ENCODE assay signal across 35 cellular contexts in the genomic region with DNA sequence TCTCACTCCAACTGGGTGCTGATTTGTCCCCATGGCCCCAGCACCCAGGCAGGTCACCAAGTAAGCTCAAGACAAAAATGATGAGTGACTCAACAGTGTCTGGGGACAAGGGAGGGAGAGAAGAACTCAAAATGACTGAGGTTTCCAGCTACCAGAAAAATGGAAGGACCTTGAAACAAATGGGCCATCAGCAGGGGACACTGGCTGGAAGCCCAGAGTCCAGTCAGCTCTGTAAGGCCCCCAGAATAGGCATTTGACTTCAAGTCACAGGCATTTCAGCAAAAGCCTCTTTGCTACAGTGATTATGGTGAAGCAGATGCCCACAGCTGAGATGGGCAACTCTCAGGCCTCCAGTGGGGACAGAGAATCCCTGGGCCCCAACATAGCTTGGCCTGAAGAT.
"Had no signal": no experiment of that assay in that cellular context is flagged by ENCODE, and none has a peak within 500 bp of the region (broad histone marks: within the 10 kb centered on the region; RNA-seq: fewer than 3 reads in every experiment).

No MANE protein-coding gene starts in this region.

- H3K36me3 ChIP-seq: brain microvascular endothelial cell, cardiac muscle cell, MG63, Peyer's patch, WERI-Rb-1 had no signal

- H3K27me3 ChIP-seq: brain microvascular endothelial cell, Peyer's patch had no signal

- H3K9me3 ChIP-seq: MG63, Peyer's patch had no signal

- H3K4me1 Mint-ChIP-seq: activated CD4-positive, alpha-beta memory T cell treated with anti-CD3 and anti-CD28 coated beads, Interleukin-2, amount 10 ng/mL, durations not matched to agents 7 days and 5 days; activated naive CD8-positive, alpha-beta T cell treated with anti-CD3 and anti-CD28 coated beads for 36 hours; central memory CD8-positive, alpha-beta T cell had no signal

- H3K36me3 Mint-ChIP-seq: activated naive CD8-positive, alpha-beta T cell treated with anti-CD3 and anti-CD28 coated beads for 36 hours; T-cell had no signal

- H3K27ac ChIP-seq: brain microvascular endothelial cell, cardiac muscle cell, Peyer's patch, WERI-Rb-1 had no signal

- H3K4me3 Mint-ChIP-seq: activated CD4-positive, alpha-beta memory T cell treated with anti-CD3 and anti-CD28 coated beads, Interleukin-2, amount 10 ng/mL, durations not matched to agents 7 days and 5 days; activated naive CD8-positive, alpha-beta T cell treated with anti-CD3 and anti-CD28 coated beads for 36 hours; central memory CD8-positive, alpha-beta T cell; T-cell had no signal

- DNase-seq: activated CD4-positive, alpha-beta memory T cell treated with anti-CD3 and anti-CD28 coated beads, Interleukin-2, amount 10 ng/mL, durations not matched to agents 7 days and 5 days; activated CD4-positive, alpha-beta T cell treated with anti-CD3 and anti-CD28 coated beads for 1 hour; activated CD4-positive, alpha-beta T cell treated with anti-CD3 and anti-CD28 coated beads for 48 hours; activated CD4-positive, CD25-positive, alpha-beta regulatory T cell; activated effector memory CD4-positive, alpha-beta T cell treated with Interleukin-2 at 50 U/mL for 16 hours; activated naive CD4-positive, alpha-beta T cell treated with anti-CD3 and anti-CD28 coated beads, Interleukin-2, amount 50 U/mL, for 16 hours; activated naive CD8-positive, alpha-beta T cell treated with anti-CD3 and anti-CD28 coated beads for 36 hours; amniotic stem cell; aorta; brain microvascular endothelial cell; Kasumi-1; KG1; MG63; NCI-H1048; NCI-H1105 treated with DMSO at 0.1 percent for 48 hours; NCI-H1436; NCI-H1694; NCI-H1930; NCI-H2081 treated with DMSO at 0.1 percent for 48 hours; NCI-H510A; NCI-H526; NCI-H748 treated with DMSO at 0.1 percent for 48 hours; NK-92 treated with Interleukin-12 subunit alpha and Interleukin-12 subunit beta, amount 100 ng/mL, for 24 hours; PC-3; Peyer's patch; RPMI8226; SIG-M5; T-cell; T-helper 2 cell; T-helper 9 cell; WERI-Rb-1 had no signal

- H3K4me1 ChIP-seq: Peyer's patch had no signal

- ATAC-seq: PC-3, Right ventricle myocardium inferior, SK-N-SH treated with all-trans-retinoic acid at 6 μM for 48 hours, T-cell had no signal

- H3K4me3 ChIP-seq: cardiac muscle cell, MG63, Peyer's patch had no signal

- H3K27ac Mint-ChIP-seq: activated CD4-positive, alpha-beta memory T cell treated with anti-CD3 and anti-CD28 coated beads, Interleukin-2, amount 10 ng/mL, durations not matched to agents 7 days and 5 days; activated naive CD8-positive, alpha-beta T cell treated with anti-CD3 and anti-CD28 coated beads for 36 hours; T-cell had no signal
